12 cellular contexts compared by ENCODE assay signal in the genomic region with DNA sequence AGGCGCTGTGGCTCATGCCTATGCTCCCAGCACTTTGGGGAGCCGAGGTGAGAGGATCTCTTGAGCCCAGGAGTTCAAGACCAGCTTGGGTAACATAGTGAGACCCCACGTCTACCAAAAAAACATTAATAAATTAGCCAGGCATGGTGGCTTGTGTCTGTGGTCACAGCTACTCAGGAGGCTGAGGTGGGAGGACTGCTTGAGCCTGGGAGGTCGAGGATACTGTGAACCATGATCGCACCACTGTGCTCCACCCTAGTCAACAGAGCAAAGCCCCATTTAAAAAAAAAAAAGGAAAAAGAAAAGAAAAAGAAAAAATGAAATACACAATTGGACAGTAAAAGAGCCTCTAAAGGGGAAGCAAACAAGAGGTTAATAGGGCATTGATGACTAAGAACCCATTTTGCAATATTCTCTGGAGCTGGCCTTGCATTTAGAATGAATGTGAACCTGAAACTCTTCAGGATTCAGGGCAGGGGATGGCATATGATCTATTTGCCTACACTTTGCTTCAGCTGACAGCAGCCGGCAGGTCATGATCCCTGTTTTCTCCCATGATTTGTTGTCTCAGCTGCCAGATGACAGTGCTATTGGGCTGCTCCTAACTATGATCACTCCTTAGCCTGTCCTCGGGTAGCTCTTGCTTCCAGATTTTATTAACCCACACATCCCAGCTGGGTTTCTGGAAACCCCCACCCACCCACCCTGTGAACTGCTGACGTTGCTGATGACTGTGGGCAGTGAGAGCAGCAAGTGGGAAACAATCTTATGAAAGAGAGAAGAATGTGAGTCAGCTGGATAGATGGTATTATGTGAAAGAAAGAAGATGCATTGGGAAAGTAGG.
DNase-seq lines count a peak whose midpoint lies in the region; ATAC-seq and TF ChIP-seq lines count a peak whose summit lies in the region.
"Had no signal": no experiment of that assay in that cellular context is flagged by ENCODE, and none has a peak within 500 bp of the region (broad histone marks: within the 10 kb centered on the region; RNA-seq: fewer than 3 reads in every experiment).

No MANE protein-coding gene starts in this region.

- H3K36me3 ChIP-seq in heart right ventricle (no peaks in the 10 kb centered on the region), gastroesophageal sphincter (no peaks in the 10 kb centered on the region), upper lobe of right lung (no peaks in the 10 kb centered on the region)

- H3K4me3 ChIP-seq in heart right ventricle, result peak overlapping the region in 1 of 10 donors; percentile 2
- no peak overlapping the region for H3K4me3 ChIP-seq in gastroesophageal sphincter
- H3K4me3 ChIP-seq in upper lobe of right lung, result no peak overlapping the region

- CTCF ChIA-PET in RWPE1 (lab: Yijun Ruan, JAX), result no interaction called here

- peaks cover 0 to 32% (median 0%) of the 10 kb centered on the region in 9 donors for H3K4me1 ChIP-seq in heart right ventricle
- no peaks in the 10 kb centered on the region for H3K4me1 ChIP-seq in gastroesophageal sphincter
- no peaks in the 10 kb centered on the region for H3K4me1 ChIP-seq in upper lobe of right lung

- WGBS in heart right ventricle, 2 donors, result 77 to 78% methylated on average over 8 of the region's 8 CpGs
- 75 to 83% methylated on average over 4 to 7 of the region's 8 CpGs for WGBS in gastroesophageal sphincter (ENCODE audit: low coverage in 1 of 2), 2 donors

- POLR2A ChIA-PET in RWPE1 (lab: Yijun Ruan, JAX; ENCODE audit: low non-redundant PET), result no interaction called here

- TF ChIP-seq CTCF in heart right ventricle (IDR thresholded peaks at IDR 0.05) (no peak), RWPE1 (conservative IDR thresholded peaks at IDR 0.05; ENCODE audit: low read depth) (no peak), gastroesophageal sphincter (IDR thresholded peaks at IDR 0.05) (no peak), upper lobe of right lung (IDR thresholded peaks at IDR 0.05) (no peak)

- ATAC-seq in heart right ventricle (peak in 6 of 8 donors; percentile 16 to 82 (median 47)), gastroesophageal sphincter (peak; percentile 43), upper lobe of right lung (peak; percentile 77), HG02938 (IDR thresholded peaks at IDR 0.05; ENCODE audit: unreplicated experiment) (no peak)
- ATAC-seq: Panc1 had no signal

- no peak for TF ChIP-seq POLR2A in gastroesophageal sphincter (IDR thresholded peaks at IDR 0.05)

- peak overlapping the region in 1 of 10 donors; percentile 75 for H3K27ac ChIP-seq in heart right ventricle
- H3K27ac ChIP-seq in RWPE1, result no peak overlapping the region
- no peak overlapping the region for H3K27ac ChIP-seq in gastroesophageal sphincter
- no peak overlapping the region for H3K27ac ChIP-seq in upper lobe of right lung

- no peaks in the 10 kb centered on the region for H3K9me3 ChIP-seq in heart right ventricle
- no peaks in the 10 kb centered on the region for H3K9me3 ChIP-seq in gastroesophageal sphincter
- H3K9me3 ChIP-seq in upper lobe of right lung, result no peaks in the 10 kb centered on the region
- H3K9me3 ChIP-seq: Caco-2 had no signal

- intact Hi-C loops in heart right ventricle (cut with DNase I) (loop anchor here in 2 of 10 donors (10.0 kb wide), 3 partner anchors 52 to 258 kb away; no protein-coding TSS in a partner anchor), cardiac septum (cut with DNase I) (no loop called here), upper lobe of right lung (cut with DNase I) (no loop called here)

- H3K27me3 ChIP-seq in heart right ventricle (no peaks in the 10 kb centered on the region), gastroesophageal sphincter (no peaks in the 10 kb centered on the region), upper lobe of right lung (no peaks in the 10 kb centered on the region)

- DNase-seq in heart right ventricle, result peak in 1 of 2 donors; percentile 6
- no peak for DNase-seq in cardiac septum (ENCODE audit: low spot score)
- peak; percentile 25 for DNase-seq in RWPE1 (ENCODE audit: low spot score)
- DNase-seq in upper lobe of right lung, result no peak
- no peak for DNase-seq in activated CD4-positive, alpha-beta T cell treated with anti-CD3 and anti-CD28 coated beads for 4 hours
- no peak for DNase-seq in ureter (ENCODE audit: low spot score)
- DNase-seq: activated gamma-delta T cell treated with Interleukin-2 at 50 U/mL for 16 hours, Caco-2, hippocampal formation had no signal

- TF ChIP-seq EP300 in gastroesophageal sphincter (IDR thresholded peaks at IDR 0.05), result no peak
